ENCODE assay signal across 1 cellular context in the genomic region with DNA sequence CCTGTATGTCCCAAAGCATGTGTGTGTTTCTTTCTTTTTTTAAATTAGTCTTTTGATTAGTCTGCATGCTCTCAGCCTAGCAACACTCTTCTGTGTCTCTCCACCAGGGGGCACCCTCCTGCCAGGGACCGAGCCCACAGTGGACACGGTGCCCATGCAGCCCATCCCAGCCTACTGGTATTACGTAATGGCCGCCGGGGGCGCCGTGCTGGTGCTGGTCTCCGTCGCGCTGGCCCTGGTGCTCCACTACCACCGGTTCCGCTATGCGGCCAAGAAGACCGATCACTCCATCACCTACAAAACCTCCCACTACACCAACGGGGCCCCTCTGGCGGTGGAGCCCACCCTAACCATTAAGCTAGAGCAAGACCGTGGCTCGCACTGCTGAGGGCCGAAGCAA.
TF ChIP-seq lines count a peak whose summit lies in the region.

No MANE protein-coding gene starts in this region.

TF ChIP-seq in HepG2, 621 proteins besides CTCF, POLR2A, EP300 and RAD21 (continued from another document and continues in another):
- TF ChIP-seq, protein P1, sequence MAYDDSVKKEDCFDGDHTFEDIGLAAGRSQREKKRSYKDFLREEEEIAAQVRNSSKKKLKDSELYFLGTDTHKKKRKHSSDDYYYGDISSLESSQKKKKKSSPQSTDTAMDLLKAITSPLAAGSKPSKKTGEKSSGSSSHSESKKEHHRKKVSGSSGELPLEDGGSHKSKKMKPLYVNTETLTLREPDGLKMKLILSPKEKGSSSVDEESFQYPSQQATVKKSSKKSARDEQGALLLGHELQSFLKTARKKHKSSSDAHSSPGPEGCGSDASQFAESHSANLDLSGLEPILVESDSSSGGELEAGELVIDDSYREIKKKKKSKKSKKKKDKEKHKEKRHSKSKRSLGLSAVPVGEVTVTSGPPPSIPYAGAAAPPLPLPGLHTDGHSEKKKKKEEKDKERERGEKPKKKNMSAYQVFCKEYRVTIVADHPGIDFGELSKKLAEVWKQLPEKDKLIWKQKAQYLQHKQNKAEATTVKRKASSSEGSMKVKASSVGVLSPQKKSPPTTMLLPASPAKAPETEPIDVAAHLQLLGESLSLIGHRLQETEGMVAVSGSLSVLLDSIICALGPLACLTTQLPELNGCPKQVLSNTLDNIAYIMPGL (CRISPR knock-in tag; IDR thresholded peaks at IDR 0.05; ENCODE audit: borderline replicate concordance in 1 of 2, low read depth in 1 of 2): peak; percentile 45 to 61; a peak in 2 of 4 replicates
- TF ChIP-seq ZNF788 (CRISPR knock-in tag; IDR thresholded peaks at IDR 0.05; ENCODE audit: borderline replicate concordance) (peak; percentile 20; the same call in 1 of the 2 replicates), SMC3 (IDR thresholded peaks at IDR 0.05; ENCODE audit: low read length) (peak; percentile 90), BRD4 (CRISPR knock-in tag; IDR thresholded peaks at IDR 0.05) (0 out of 2 replicates have a peak, but pooled peaks have one; percentile 28), SP140L (CRISPR knock-in tag; IDR thresholded peaks at IDR 0.05; ENCODE audit: borderline replicate concordance) (no peak), BCL3 (CRISPR knock-in tag; IDR thresholded peaks at IDR 0.05) (0 out of 2 replicates have a peak, but pooled peaks have one; percentile 42), KDM2A (CRISPR knock-in tag; IDR thresholded peaks at IDR 0.05; ENCODE audit: borderline replicate concordance, low read depth) (peak; percentile 60; the same call in 1 of the 2 replicates), MIER3 (CRISPR knock-in tag; IDR thresholded peaks at IDR 0.05; ENCODE audit: borderline replicate concordance) (no peak), ZKSCAN8 (CRISPR knock-in tag; IDR thresholded peaks at IDR 0.05; ENCODE audit: borderline replicate concordance) (no peak), STAG1 (CRISPR knock-in tag; IDR thresholded peaks at IDR 0.05) (peak; percentile 96), ARNT2 (CRISPR knock-in tag; IDR thresholded peaks at IDR 0.05; ENCODE audit: low read depth) (0 out of 2 replicates have a peak, but pooled peaks have one; percentile 26), MTA1 (CRISPR knock-in tag; IDR thresholded peaks at IDR 0.05; ENCODE audit: borderline replicate concordance) (no peak), XRCC5 (optimal IDR thresholded peaks at IDR 0.05; ENCODE audit: low read length) (peak; percentile 87), SMAD3 (CRISPR knock-in tag; IDR thresholded peaks at IDR 0.05) (peak; percentile 63; the same call in 1 of the 2 replicates), PHF8 (CRISPR knock-in tag; IDR thresholded peaks at IDR 0.05) (0 out of 2 replicates have a peak, but pooled peaks have one; percentile 21), ZNF564 (CRISPR knock-in tag; IDR thresholded peaks at IDR 0.05) (no peak), HNF4G (IDR thresholded peaks at IDR 0.05; ENCODE audit: borderline replicate concordance, low read depth, low read length) (no peak), HNF4G (CRISPR knock-in tag; IDR thresholded peaks at IDR 0.05; ENCODE audit: borderline replicate concordance, low read depth) (0 out of 2 replicates have a peak, but pooled peaks have one; percentile 30), ZNF619 (CRISPR knock-in tag; IDR thresholded peaks at IDR 0.05) (0 out of 2 replicates have a peak, but pooled peaks have one; percentile 68), RARG (CRISPR knock-in tag; IDR thresholded peaks at IDR 0.05; ENCODE audit: low read depth) (no peak), RFXAP (CRISPR knock-in tag; IDR thresholded peaks at IDR 0.05; ENCODE audit: borderline replicate concordance) (no peak), DNMT1 (CRISPR knock-in tag; IDR thresholded peaks at IDR 0.05) (no peak), HIC2 (CRISPR knock-in tag; IDR thresholded peaks at IDR 0.05; ENCODE audit: low read depth) (0 out of 2 replicates have a peak, but pooled peaks have one; percentile 52), CCAR2 (optimal IDR thresholded peaks at IDR 0.05; ENCODE audit: low read depth, low read length) (no peak), TAF1 (CRISPR knock-in tag; IDR thresholded peaks at IDR 0.05) (no peak), ZNF687 (CRISPR knock-in tag; IDR thresholded peaks at IDR 0.05) (peak; percentile 61), BHLHE40 (IDR thresholded peaks at IDR 0.05; ENCODE audit: low read length) (no peak), ZNF792 (CRISPR knock-in tag; IDR thresholded peaks at IDR 0.05) (0 out of 2 replicates have a peak, but pooled peaks have one; percentile 30), ZEB1 (IDR thresholded peaks at IDR 0.05; ENCODE audit: insufficient replicate concordance, low read depth) (no peak), ZNF367 (CRISPR knock-in tag; IDR thresholded peaks at IDR 0.05; ENCODE audit: borderline replicate concordance) (no peak), FOSL2 (CRISPR knock-in tag; IDR thresholded peaks at IDR 0.05) (no peak), ZNF781 (CRISPR knock-in tag; IDR thresholded peaks at IDR 0.05; ENCODE audit: borderline replicate concordance, not compliant biosample characterization) (peak; percentile 87), AHR (CRISPR knock-in tag; IDR thresholded peaks at IDR 0.05) (no peak), KLF13 (CRISPR knock-in tag; IDR thresholded peaks at IDR 0.05) (0 out of 2 replicates have a peak, but pooled peaks have one; percentile 58), TBX2 (CRISPR knock-in tag; IDR thresholded peaks at IDR 0.05; ENCODE audit: borderline replicate concordance) (no peak), ELF3 (CRISPR knock-in tag; IDR thresholded peaks at IDR 0.05) (0 out of 2 replicates have a peak, but pooled peaks have one; percentile 25)
- TF ChIP-seq, protein P2, sequence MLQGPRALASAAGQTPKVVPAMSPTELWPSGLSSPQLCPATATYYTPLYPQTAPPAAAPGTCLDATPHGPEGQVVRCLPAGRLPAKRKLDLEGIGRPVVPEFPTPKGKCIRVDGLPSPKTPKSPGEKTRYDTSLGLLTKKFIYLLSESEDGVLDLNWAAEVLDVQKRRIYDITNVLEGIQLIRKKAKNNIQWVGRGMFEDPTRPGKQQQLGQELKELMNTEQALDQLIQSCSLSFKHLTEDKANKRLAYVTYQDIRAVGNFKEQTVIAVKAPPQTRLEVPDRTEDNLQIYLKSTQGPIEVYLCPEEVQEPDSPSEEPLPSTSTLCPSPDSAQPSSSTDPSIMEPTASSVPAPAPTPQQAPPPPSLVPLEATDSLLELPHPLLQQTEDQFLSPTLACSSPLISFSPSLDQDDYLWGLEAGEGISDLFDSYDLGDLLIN (CRISPR knock-in tag; IDR thresholded peaks at IDR 0.05; ENCODE audit: borderline replicate concordance): 0 out of 2 replicates have a peak, but pooled peaks have one; percentile 29
- TF ChIP-seq, protein P3, sequence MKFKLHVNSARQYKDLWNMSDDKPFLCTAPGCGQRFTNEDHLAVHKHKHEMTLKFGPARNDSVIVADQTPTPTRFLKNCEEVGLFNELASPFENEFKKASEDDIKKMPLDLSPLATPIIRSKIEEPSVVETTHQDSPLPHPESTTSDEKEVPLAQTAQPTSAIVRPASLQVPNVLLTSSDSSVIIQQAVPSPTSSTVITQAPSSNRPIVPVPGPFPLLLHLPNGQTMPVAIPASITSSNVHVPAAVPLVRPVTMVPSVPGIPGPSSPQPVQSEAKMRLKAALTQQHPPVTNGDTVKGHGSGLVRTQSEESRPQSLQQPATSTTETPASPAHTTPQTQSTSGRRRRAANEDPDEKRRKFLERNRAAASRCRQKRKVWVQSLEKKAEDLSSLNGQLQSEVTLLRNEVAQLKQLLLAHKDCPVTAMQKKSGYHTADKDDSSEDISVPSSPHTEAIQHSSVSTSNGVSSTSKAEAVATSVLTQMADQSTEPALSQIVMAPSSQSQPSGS (CRISPR knock-in tag; IDR thresholded peaks at IDR 0.05): peak; percentile 81; the same call in 1 of the 2 replicates
- TF ChIP-seq, protein P4, sequence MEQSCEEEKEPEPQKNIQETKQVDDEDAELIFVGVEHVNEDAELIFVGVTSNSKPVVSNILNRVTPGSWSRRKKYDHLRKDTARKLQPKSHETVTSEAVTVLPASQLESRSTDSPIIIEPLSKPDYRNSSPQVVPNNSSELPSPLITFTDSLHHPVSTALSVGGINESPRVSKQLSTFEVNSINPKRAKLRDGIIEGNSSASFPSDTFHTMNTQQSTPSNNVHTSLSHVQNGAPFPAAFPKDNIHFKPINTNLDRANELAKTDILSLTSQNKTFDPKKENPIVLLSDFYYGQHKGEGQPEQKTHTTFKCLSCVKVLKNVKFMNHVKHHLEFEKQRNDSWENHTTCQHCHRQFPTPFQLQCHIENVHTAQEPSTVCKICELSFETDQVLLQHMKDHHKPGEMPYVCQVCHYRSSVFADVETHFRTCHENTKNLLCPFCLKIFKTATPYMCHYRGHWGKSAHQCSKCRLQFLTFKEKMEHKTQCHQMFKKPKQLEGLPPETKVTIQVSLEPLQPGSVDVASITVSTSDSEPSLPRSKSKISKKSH (CRISPR knock-in tag; IDR thresholded peaks at IDR 0.05; ENCODE audit: borderline replicate concordance): no peak
- TF ChIP-seq, protein P5, sequence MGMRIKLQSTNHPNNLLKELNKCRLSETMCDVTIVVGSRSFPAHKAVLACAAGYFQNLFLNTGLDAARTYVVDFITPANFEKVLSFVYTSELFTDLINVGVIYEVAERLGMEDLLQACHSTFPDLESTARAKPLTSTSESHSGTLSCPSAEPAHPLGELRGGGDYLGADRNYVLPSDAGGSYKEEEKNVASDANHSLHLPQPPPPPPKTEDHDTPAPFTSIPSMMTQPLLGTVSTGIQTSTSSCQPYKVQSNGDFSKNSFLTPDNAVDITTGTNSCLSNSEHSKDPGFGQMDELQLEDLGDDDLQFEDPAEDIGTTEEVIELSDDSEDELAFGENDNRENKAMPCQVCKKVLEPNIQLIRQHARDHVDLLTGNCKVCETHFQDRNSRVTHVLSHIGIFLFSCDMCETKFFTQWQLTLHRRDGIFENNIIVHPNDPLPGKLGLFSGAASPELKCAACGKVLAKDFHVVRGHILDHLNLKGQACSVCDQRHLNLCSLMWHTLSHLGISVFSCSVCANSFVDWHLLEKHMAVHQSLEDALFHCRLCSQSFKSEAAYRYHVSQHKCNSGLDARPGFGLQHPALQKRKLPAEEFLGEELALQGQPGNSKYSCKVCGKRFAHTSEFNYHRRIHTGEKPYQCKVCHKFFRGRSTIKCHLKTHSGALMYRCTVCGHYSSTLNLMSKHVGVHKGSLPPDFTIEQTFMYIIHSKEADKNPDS (CRISPR knock-in tag; IDR thresholded peaks at IDR 0.05): no peak
- TF ChIP-seq, protein P6, sequence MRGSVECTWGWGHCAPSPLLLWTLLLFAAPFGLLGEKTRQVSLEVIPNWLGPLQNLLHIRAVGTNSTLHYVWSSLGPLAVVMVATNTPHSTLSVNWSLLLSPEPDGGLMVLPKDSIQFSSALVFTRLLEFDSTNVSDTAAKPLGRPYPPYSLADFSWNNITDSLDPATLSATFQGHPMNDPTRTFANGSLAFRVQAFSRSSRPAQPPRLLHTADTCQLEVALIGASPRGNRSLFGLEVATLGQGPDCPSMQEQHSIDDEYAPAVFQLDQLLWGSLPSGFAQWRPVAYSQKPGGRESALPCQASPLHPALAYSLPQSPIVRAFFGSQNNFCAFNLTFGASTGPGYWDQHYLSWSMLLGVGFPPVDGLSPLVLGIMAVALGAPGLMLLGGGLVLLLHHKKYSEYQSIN (CRISPR knock-in tag; IDR thresholded peaks at IDR 0.05; ENCODE audit: borderline replicate concordance): no peak
